Comparison of ENCODE assay signal across 2 cellular contexts in genomic region chr6:148430897-148431296, GRCh38.
TF ChIP-seq lines count a peak whose summit lies in the region.

No MANE protein-coding gene starts in this region.

TF ChIP-seq in HepG2, 621 proteins besides CTCF, POLR2A, EP300 and RAD21 (continues in another document):
- TF ChIP-seq, protein P1, sequence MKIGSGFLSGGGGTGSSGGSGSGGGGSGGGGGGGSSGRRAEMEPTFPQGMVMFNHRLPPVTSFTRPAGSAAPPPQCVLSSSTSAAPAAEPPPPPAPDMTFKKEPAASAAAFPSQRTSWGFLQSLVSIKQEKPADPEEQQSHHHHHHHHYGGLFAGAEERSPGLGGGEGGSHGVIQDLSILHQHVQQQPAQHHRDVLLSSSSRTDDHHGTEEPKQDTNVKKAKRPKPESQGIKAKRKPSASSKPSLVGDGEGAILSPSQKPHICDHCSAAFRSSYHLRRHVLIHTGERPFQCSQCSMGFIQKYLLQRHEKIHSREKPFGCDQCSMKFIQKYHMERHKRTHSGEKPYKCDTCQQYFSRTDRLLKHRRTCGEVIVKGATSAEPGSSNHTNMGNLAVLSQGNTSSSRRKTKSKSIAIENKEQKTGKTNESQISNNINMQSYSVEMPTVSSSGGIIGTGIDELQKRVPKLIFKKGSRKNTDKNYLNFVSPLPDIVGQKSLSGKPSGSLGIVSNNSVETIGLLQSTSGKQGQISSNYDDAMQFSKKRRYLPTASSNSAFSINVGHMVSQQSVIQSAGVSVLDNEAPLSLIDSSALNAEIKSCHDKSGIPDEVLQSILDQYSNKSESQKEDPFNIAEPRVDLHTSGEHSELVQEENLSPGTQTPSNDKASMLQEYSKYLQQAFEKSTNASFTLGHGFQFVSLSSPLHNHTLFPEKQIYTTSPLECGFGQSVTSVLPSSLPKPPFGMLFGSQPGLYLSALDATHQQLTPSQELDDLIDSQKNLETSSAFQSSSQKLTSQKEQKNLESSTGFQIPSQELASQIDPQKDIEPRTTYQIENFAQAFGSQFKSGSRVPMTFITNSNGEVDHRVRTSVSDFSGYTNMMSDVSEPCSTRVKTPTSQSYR (CRISPR knock-in tag; IDR thresholded peaks at IDR 0.05; ENCODE audit: borderline replicate concordance) = no peak
- no peak for TF ChIP-seq GATAD2A (CRISPR knock-in tag; IDR thresholded peaks at IDR 0.05)
- no peak for TF ChIP-seq ZNF44 (CRISPR knock-in tag; IDR thresholded peaks at IDR 0.05)
- TF ChIP-seq, protein P2, sequence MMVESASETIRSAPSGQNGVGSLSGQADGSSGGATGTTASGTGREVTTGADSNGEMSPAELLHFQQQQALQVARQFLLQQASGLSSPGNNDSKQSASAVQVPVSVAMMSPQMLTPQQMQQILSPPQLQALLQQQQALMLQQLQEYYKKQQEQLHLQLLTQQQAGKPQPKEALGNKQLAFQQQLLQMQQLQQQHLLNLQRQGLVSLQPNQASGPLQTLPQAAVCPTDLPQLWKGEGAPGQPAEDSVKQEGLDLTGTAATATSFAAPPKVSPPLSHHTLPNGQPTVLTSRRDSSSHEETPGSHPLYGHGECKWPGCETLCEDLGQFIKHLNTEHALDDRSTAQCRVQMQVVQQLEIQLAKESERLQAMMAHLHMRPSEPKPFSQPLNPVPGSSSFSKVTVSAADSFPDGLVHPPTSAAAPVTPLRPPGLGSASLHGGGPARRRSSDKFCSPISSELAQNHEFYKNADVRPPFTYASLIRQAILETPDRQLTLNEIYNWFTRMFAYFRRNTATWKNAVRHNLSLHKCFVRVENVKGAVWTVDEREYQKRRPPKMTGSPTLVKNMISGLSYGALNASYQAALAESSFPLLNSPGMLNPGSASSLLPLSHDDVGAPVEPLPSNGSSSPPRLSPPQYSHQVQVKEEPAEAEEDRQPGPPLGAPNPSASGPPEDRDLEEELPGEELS (CRISPR knock-in tag; IDR thresholded peaks at IDR 0.05) = no peak
- no peak for TF ChIP-seq YEATS2 (CRISPR knock-in tag; IDR thresholded peaks at IDR 0.05; ENCODE audit: borderline replicate concordance)
- no peak for TF ChIP-seq PHF5A (CRISPR knock-in tag; IDR thresholded peaks at IDR 0.05; ENCODE audit: low read depth, unreplicated experiment)
- TF ChIP-seq TBL1XR1 (IDR thresholded peaks at IDR 0.05; ENCODE audit: borderline replicate concordance, low read length, partially characterized antibody) = no peak
- TF ChIP-seq ZHX1 (CRISPR knock-in tag; IDR thresholded peaks at IDR 0.05; ENCODE audit: low read depth) = no peak
- no peak for TF ChIP-seq HOXA5 (CRISPR knock-in tag; IDR thresholded peaks at IDR 0.05)
- no peak for TF ChIP-seq ZSCAN21 (CRISPR knock-in tag; IDR thresholded peaks at IDR 0.05; ENCODE audit: borderline replicate concordance)
- TF ChIP-seq NFE2L2 (IDR thresholded peaks at IDR 0.05; ENCODE audit: low read length) = no peak
- no peak for TF ChIP-seq ZNF546 (CRISPR knock-in tag; conservative IDR thresholded peaks at IDR 0.05)

TF ChIP-seq in WTC11, 78 proteins besides CTCF, POLR2A, EP300 and RAD21 (continued from another document):
- TF ChIP-seq, protein P3, sequence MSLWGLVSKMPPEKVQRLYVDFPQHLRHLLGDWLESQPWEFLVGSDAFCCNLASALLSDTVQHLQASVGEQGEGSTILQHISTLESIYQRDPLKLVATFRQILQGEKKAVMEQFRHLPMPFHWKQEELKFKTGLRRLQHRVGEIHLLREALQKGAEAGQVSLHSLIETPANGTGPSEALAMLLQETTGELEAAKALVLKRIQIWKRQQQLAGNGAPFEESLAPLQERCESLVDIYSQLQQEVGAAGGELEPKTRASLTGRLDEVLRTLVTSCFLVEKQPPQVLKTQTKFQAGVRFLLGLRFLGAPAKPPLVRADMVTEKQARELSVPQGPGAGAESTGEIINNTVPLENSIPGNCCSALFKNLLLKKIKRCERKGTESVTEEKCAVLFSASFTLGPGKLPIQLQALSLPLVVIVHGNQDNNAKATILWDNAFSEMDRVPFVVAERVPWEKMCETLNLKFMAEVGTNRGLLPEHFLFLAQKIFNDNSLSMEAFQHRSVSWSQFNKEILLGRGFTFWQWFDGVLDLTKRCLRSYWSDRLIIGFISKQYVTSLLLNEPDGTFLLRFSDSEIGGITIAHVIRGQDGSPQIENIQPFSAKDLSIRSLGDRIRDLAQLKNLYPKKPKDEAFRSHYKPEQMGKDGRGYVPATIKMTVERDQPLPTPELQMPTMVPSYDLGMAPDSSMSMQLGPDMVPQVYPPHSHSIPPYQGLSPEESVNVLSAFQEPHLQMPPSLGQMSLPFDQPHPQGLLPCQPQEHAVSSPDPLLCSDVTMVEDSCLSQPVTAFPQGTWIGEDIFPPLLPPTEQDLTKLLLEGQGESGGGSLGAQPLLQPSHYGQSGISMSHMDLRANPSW (CRISPR knock-in tag; conservative IDR thresholded peaks at IDR 0.05; ENCODE audit: low read depth) = no peak
- TF ChIP-seq, protein P4, sequence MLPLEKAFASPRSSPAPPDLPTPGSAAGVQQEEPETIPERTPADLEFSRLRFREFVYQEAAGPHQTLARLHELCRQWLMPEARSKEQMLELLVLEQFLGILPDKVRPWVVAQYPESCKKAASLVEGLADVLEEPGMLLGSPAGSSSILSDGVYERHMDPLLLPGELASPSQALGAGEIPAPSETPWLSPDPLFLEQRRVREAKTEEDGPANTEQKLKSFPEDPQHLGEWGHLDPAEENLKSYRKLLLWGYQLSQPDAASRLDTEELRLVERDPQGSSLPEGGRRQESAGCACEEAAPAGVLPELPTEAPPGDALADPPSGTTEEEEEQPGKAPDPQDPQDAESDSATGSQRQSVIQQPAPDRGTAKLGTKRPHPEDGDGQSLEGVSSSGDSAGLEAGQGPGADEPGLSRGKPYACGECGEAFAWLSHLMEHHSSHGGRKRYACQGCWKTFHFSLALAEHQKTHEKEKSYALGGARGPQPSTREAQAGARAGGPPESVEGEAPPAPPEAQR (CRISPR knock-in tag; IDR thresholded peaks at IDR 0.05) = no peak
- TF ChIP-seq ZNF138 (CRISPR knock-in tag; conservative IDR thresholded peaks at IDR 0.05) (no peak), TP53 (CRISPR knock-in tag; IDR thresholded peaks at IDR 0.05) (no peak), ATF1 (CRISPR knock-in tag; IDR thresholded peaks at IDR 0.05) (no peak), SOX15 (CRISPR knock-in tag; IDR thresholded peaks at IDR 0.05) (no peak), GABPB1 (CRISPR knock-in tag; IDR thresholded peaks at IDR 0.05) (no peak)
- TF ChIP-seq, protein P5, sequence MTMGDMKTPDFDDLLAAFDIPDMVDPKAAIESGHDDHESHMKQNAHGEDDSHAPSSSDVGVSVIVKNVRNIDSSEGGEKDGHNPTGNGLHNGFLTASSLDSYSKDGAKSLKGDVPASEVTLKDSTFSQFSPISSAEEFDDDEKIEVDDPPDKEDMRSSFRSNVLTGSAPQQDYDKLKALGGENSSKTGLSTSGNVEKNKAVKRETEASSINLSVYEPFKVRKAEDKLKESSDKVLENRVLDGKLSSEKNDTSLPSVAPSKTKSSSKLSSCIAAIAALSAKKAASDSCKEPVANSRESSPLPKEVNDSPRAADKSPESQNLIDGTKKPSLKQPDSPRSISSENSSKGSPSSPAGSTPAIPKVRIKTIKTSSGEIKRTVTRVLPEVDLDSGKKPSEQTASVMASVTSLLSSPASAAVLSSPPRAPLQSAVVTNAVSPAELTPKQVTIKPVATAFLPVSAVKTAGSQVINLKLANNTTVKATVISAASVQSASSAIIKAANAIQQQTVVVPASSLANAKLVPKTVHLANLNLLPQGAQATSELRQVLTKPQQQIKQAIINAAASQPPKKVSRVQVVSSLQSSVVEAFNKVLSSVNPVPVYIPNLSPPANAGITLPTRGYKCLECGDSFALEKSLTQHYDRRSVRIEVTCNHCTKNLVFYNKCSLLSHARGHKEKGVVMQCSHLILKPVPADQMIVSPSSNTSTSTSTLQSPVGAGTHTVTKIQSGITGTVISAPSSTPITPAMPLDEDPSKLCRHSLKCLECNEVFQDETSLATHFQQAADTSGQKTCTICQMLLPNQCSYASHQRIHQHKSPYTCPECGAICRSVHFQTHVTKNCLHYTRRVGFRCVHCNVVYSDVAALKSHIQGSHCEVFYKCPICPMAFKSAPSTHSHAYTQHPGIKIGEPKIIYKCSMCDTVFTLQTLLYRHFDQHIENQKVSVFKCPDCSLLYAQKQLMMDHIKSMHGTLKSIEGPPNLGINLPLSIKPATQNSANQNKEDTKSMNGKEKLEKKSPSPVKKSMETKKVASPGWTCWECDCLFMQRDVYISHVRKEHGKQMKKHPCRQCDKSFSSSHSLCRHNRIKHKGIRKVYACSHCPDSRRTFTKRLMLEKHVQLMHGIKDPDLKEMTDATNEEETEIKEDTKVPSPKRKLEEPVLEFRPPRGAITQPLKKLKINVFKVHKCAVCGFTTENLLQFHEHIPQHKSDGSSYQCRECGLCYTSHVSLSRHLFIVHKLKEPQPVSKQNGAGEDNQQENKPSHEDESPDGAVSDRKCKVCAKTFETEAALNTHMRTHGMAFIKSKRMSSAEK (CRISPR knock-in tag; IDR thresholded peaks at IDR 0.05; ENCODE audit: borderline replicate concordance) = no peak
